Comparison of ENCODE assay signal across 9 cellular contexts in genomic region chr3:100634493-100635272, GRCh38. TPM values are rescaled to one million over a fixed set of nuclear protein-coding genes. Genes with fewer than 3 reads are reported as not detected.
DNase-seq lines count a peak whose midpoint lies in the region; FAIRE-seq and TF ChIP-seq lines count a peak whose summit lies in the region.
"Had no signal": no experiment of that assay in that cellular context is flagged by ENCODE, and none has a peak within 500 bp of the region (broad histone marks: within the 10 kb centered on the region; RNA-seq: fewer than 3 reads in every experiment).

No MANE protein-coding gene starts in this region.

- TF ChIP-seq CTCF in spleen (IDR thresholded peaks at IDR 0.05 in 8 of 11, conservative IDR thresholded peaks at IDR 0.05 in 3 of 11): no peak

- 35 to 58% (median 53%) methylated on average over 5 of the region's 5 CpGs for WGBS in spleen, 5 donors

- DNase-seq in DMS53 treated with DMSO at 0.1 percent for 48 hours (lab: John Stamatoyannopoulos, UW; ENCODE audit: unreplicated experiment) (peak; percentile 2), HCEC 1CT (peak; percentile 58), RKO (ENCODE audit: low spot score) (peak; percentile 45), fibroblast of gingiva (ENCODE audit: low read depth) (peak; percentile 25), frontal cortex (ENCODE audit: low spot score in 2 of 2) (no peak), spleen (no peak), SK-N-DZ (ENCODE audit: low spot score) (no peak)
- peak; percentile 53 for DNase-seq in stimulated activated CD8-positive, alpha-beta memory T cell treated with anti-CD3 and anti-CD28 coated beads, Interleukin-4, amount 100 ng/mL, for 48 hours

- no peaks in the 10 kb centered on the region for H3K36me3 ChIP-seq in spleen

- H3K4me1 ChIP-seq in spleen: no peaks in the 10 kb centered on the region

- no peaks in the 10 kb centered on the region for H3K9me3 ChIP-seq in spleen

- intact Hi-C loops in spleen (cut with DNase I; ENCODE audit: low total_unique reads): no loop called here

- no peak overlapping the region for H3K4me3 ChIP-seq in spleen

- H3K27me3 ChIP-seq in spleen (replicated peaks in 1 of 7): peaks cover 0 to 6% (median 0%) of the 10 kb centered on the region in 7 donors

- FAIRE-seq in frontal cortex (lab: Jason Lieb, UNC): no peak
- FAIRE-seq: colon had no signal

- no peak for TF ChIP-seq POLR2A in spleen (IDR thresholded peaks at IDR 0.05)

- no peak overlapping the region for H3K27ac ChIP-seq in spleen

RNA-seq across cellular contexts. Expression of gene ADGRG7, which starts 25.3 kb away (rescaled TPM):
- total RNA-seq in frontal cortex (not detected), spleen (not detected)
- not detected for polyA plus RNA-seq in spleen
- not detected in 2 replicates for polyA plus RNA-seq in SK-N-DZ (2014; cell fraction: cytosol; rRNA removed)
- polyA plus RNA-seq in SK-N-DZ (2014; cell fraction: nucleus; rRNA removed): 0.09 TPM in 1 of 2 replicates, not detected in the other

Comparison
In these comparisons a context has a peak if more than half of its experiments do, and no peak if none do; other contexts are left out.
1. DNase-seq: peak in DMS53 treated with DMSO at 0.1 percent for 48 hours (single experiment), HCEC 1CT (single experiment), RKO (single experiment), fibroblast of gingiva (single experiment) and stimulated activated CD8-positive, alpha-beta memory T cell treated with anti-CD3 and anti-CD28 coated beads, Interleukin-4, amount 100 ng/mL, for 48 hours (single experiment); none in frontal cortex (0 of 2), spleen (single experiment) and SK-N-DZ (single experiment).